2 cellular contexts compared by ENCODE assay signal in the genomic region with DNA sequence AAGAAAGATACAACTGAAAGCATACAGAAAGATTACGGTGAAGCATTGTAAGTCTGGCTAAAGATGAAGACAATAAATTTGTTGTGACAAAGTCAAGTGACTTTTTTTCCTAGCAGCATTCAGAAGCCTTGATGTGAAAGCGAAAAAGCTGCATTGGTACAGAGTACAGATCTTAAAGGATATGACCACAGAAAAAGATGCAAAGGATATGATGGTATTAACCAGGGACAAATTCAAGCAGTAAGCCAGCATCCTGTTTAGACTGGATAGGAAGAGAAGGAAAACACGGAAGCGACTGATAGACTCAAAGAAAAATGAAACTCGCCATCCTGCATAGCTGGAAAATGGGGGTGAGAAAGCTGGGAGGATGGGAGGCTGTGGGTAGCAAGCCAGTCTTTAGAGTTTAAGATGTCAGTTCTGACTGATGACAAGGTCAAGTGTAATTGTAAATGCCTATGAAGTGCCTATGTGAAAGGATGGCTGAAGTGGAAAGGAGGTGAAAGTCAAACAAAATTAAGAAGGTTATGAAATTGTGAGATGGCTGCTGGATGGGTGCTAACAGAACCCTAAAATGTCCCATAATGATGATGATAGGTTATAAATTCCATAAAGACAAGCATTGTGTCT.
TF ChIP-seq lines count a peak whose summit lies in the region.

No MANE protein-coding gene starts in this region.

TF ChIP-seq in SK-N-SH treated with all-trans-retinoic acid at 6 μM for 48 hours, 23 proteins besides CTCF, POLR2A, EP300 and RAD21 (continued from another document):
- TF ChIP-seq BACH2 (CRISPR knock-in tag; IDR thresholded peaks at IDR 0.05; ENCODE audit: borderline replicate concordance): no peak

TF ChIP-seq in SK-N-SH, 30 proteins besides CTCF, POLR2A, EP300 and RAD21 (continued from another document):
- TF ChIP-seq, protein P1, sequence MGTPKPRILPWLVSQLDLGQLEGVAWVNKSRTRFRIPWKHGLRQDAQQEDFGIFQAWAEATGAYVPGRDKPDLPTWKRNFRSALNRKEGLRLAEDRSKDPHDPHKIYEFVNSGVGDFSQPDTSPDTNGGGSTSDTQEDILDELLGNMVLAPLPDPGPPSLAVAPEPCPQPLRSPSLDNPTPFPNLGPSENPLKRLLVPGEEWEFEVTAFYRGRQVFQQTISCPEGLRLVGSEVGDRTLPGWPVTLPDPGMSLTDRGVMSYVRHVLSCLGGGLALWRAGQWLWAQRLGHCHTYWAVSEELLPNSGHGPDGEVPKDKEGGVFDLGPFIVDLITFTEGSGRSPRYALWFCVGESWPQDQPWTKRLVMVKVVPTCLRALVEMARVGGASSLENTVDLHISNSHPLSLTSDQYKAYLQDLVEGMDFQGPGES (IDR thresholded peaks at IDR 0.05; ENCODE audit: low read depth, low read length): no peak
- TF ChIP-seq NFIC (IDR thresholded peaks at IDR 0.05; ENCODE audit: borderline replicate concordance) (no peak), JUND (IDR thresholded peaks at IDR 0.05) (no peak), FOXJ3 (CRISPR knock-in tag; IDR thresholded peaks at IDR 0.05) (no peak), YY1 (IDR thresholded peaks at IDR 0.05; ENCODE audit: low read depth) (no peak)
- TF ChIP-seq, protein P2, sequence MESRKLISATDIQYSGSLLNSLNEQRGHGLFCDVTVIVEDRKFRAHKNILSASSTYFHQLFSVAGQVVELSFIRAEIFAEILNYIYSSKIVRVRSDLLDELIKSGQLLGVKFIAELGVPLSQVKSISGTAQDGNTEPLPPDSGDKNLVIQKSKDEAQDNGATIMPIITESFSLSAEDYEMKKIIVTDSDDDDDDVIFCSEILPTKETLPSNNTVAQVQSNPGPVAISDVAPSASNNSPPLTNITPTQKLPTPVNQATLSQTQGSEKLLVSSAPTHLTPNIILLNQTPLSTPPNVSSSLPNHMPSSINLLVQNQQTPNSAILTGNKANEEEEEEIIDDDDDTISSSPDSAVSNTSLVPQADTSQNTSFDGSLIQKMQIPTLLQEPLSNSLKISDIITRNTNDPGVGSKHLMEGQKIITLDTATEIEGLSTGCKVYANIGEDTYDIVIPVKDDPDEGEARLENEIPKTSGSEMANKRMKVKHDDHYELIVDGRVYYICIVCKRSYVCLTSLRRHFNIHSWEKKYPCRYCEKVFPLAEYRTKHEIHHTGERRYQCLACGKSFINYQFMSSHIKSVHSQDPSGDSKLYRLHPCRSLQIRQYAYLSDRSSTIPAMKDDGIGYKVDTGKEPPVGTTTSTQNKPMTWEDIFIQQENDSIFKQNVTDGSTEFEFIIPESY (IDR thresholded peaks at IDR 0.05; ENCODE audit: borderline replicate concordance, low read depth): no peak
- TF ChIP-seq, protein P3, sequence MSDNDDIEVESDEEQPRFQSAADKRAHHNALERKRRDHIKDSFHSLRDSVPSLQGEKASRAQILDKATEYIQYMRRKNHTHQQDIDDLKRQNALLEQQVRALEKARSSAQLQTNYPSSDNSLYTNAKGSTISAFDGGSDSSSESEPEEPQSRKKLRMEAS (IDR thresholded peaks at IDR 0.05; ENCODE audit: low read depth): no peak
- TF ChIP-seq, protein P4, sequence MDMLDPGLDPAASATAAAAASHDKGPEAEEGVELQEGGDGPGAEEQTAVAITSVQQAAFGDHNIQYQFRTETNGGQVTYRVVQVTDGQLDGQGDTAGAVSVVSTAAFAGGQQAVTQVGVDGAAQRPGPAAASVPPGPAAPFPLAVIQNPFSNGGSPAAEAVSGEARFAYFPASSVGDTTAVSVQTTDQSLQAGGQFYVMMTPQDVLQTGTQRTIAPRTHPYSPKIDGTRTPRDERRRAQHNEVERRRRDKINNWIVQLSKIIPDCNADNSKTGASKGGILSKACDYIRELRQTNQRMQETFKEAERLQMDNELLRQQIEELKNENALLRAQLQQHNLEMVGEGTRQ (IDR thresholded peaks at IDR 0.05; ENCODE audit: borderline replicate concordance, low read depth, low read length): no peak
